Comparison of ENCODE assay signal across 20 cellular contexts in the genomic region with DNA sequence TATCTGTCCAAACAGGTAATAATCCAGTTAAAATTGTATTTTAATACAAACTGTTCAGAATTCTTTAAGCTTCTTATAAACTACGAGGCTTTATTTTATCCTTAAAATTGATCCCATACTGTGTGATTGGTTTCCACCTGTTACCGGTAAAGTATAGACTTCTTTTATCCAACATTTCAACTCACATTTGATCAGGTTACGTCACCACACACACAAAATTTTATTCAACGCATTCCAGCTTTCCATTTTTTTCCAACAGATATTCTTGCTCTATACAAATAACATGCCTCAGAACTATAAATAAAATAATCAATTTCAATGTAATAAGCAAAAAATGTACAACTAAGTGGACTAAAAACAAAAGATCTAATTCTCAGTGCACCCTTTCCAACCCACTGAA. TPM values are rescaled to one million over a fixed set of nuclear protein-coding genes. Genes with fewer than 3 reads are reported as not detected.
DNase-seq lines count a peak whose midpoint lies in the region; TF ChIP-seq lines count a peak whose summit lies in the region.
"Had no signal": no experiment of that assay in that cellular context is flagged by ENCODE, and none has a peak within 500 bp of the region (broad histone marks: within the 10 kb centered on the region; RNA-seq: fewer than 3 reads in every experiment).

No MANE protein-coding gene starts in this region.

- DNase-seq in dorsolateral prefrontal cortex = no peak
- DNase-seq in fibroblast of pulmonary artery (ENCODE audit: low read depth) = no peak
- no peak for DNase-seq in prostate gland (ENCODE audit: low spot score)
- no peak for DNase-seq in AML-193 (lab: John Stamatoyannopoulos, UW)
- DNase-seq in LoVo (ENCODE audit: low spot score) = no peak
- no peak for DNase-seq in NCI-H1930 (lab: John Stamatoyannopoulos, UW)
- DNase-seq: BE2C; Calu3; Karpas-422; NCI-H1105; NCI-H2029; NCI-H526; NK-92 treated with Interleukin-12 subunit alpha and Interleukin-12 subunit beta, amount 100 ng/mL, for 24 hours; PC-9 had no signal

- peak overlapping the region in 3 of 5 donors; percentile 39 to 79 (median 77) for H3K9ac ChIP-seq in subcutaneous abdominal adipose tissue (ENCODE audit: low read length in 5 of 5)

- H3K27ac Mint-ChIP-seq in nephron = no peak overlapping the region
- H3K27ac Mint-ChIP-seq: CD14-positive monocyte had no signal

- no peaks in the 10 kb centered on the region for H3K9me3 ChIP-seq in subcutaneous abdominal adipose tissue (ENCODE audit: control insufficient read depth in 5 of 5, low read length in 5 of 5)
- no peaks in the 10 kb centered on the region for H3K9me3 ChIP-seq in prostate gland
- H3K9me3 ChIP-seq: BE2C, SJSA1 had no signal

- H3K27me3 Mint-ChIP-seq in nephron (ENCODE audit: low read depth) = peaks cover 9% of the 10 kb centered on the region

- TF ChIP-seq POLR2A in prostate gland (IDR thresholded peaks at IDR 0.05) = no peak

- TF ChIP-seq CTCF in dorsolateral prefrontal cortex (IDR thresholded peaks at IDR 0.05 in 54 of 56, conservative IDR thresholded peaks at IDR 0.05 in 2 of 56; ENCODE audit: low read depth in 1 of 56, partially characterized antibody in 56 of 56) (no peak), fibroblast of pulmonary artery (IDR thresholded peaks at IDR 0.05; ENCODE audit: low read length, missing control alignments) (no peak), nephron (IDR thresholded peaks at IDR 0.05; ENCODE audit: unreplicated experiment in 3 of 3) (no peak), prostate gland (IDR thresholded peaks at IDR 0.05) (no peak)

- peaks cover 22% of the 10 kb centered on the region for H3K4me1 Mint-ChIP-seq in nephron

- peak overlapping the region in 58 of 59 donors; percentile 4 to 93 (median 79) for H3K4me3 ChIP-seq in dorsolateral prefrontal cortex
- peak overlapping the region; percentile 77 for H3K4me3 ChIP-seq in fibroblast of pulmonary artery (replicated peaks; ENCODE audit: low read depth, low read length)
- H3K4me3 ChIP-seq in subcutaneous abdominal adipose tissue (ENCODE audit: low read depth in 1 of 5, low read length in 5 of 5) = peak overlapping the region; percentile 51 to 91 (median 79)
- no peak overlapping the region for H3K4me3 ChIP-seq in prostate gland
- H3K4me3 ChIP-seq: PC-9, SJSA1 had no signal

- H3K9me3 Mint-ChIP-seq in nephron = no peaks in the 10 kb centered on the region

- H3K27me3 ChIP-seq in dorsolateral prefrontal cortex (no peaks in the 10 kb centered on the region), subcutaneous abdominal adipose tissue (ENCODE audit: control insufficient read depth in 5 of 5, insufficient read depth in 4 of 5, low read length in 5 of 5) (peaks cover 0 to 4% (median 0%) of the 10 kb centered on the region in 5 donors), prostate gland (replicated peaks; ENCODE audit: insufficient read depth) (no peaks in the 10 kb centered on the region)
- H3K27me3 ChIP-seq: BE2C had no signal

- H3K36me3 ChIP-seq in subcutaneous abdominal adipose tissue (ENCODE audit: control insufficient read depth in 5 of 5, insufficient read depth in 5 of 5, low read length in 5 of 5) (no peaks in the 10 kb centered on the region), prostate gland (no peaks in the 10 kb centered on the region)
- H3K36me3 ChIP-seq: BE2C, SJSA1 had no signal

- H3K27ac ChIP-seq in dorsolateral prefrontal cortex (peak overlapping the region in 53 of 59 donors; percentile 13 to 99 (median 97)), subcutaneous abdominal adipose tissue (ENCODE audit: low read depth, low read length) (peak overlapping the region; percentile 94), prostate gland (no peak overlapping the region)
- H3K27ac ChIP-seq: PC-9, SJSA1 had no signal

- H3K36me3 Mint-ChIP-seq in nephron (ENCODE audit: low read depth) = no peaks in the 10 kb centered on the region
- H3K36me3 Mint-ChIP-seq: CD14-positive monocyte had no signal

- peak overlapping the region; percentile 40 to 55 (median 50) for H3K4me3 Mint-ChIP-seq in nephron
- H3K4me3 Mint-ChIP-seq: CD14-positive monocyte had no signal

- WGBS in prostate gland = 90% methylated on average over 4 of the region's 4 CpGs

- H3K4me1 ChIP-seq in subcutaneous abdominal adipose tissue (ENCODE audit: control insufficient read depth in 5 of 5, insufficient read depth in 5 of 5, low read length in 5 of 5) (peaks cover 0 to 33% (median 10%) of the 10 kb centered on the region in 5 donors), prostate gland (replicated peaks) (no peaks in the 10 kb centered on the region)
- H3K4me1 ChIP-seq: BE2C, SJSA1 had no signal

- intact Hi-C loops in dorsolateral prefrontal cortex (cut with DNase I) = loop anchor here in 1 of 2 donors (10.0 kb wide), 1 partner anchor 199 kb away; no protein-coding TSS in a partner anchor
- intact Hi-C loops in prostate gland (cut with DNase I) = no loop called here

RNA-seq across cellular contexts. Expression of gene NOVA1, which starts 4.5 kb away (rescaled TPM):
- total RNA-seq in dorsolateral prefrontal cortex = 100 to 1,000 TPM in 106 of 120 experiments, 10 to 100 TPM in 14; 59.9 to 166 (median 119) TPM
- total RNA-seq in prostate gland = 1 to 10 TPM; 1.8 to 8.1 TPM
- total RNA-seq: Calu3, M059J, RPMI7951, SJSA1 had no signal

Comparison
In these comparisons a context has a peak if more than half of its experiments do, and no peak if none do; other contexts are left out.
1. H3K27ac ChIP-seq: peak in dorsolateral prefrontal cortex (53 of 59) and subcutaneous abdominal adipose tissue (single experiment); none in prostate gland (0 of 2).
2. H3K4me3 ChIP-seq: peak in dorsolateral prefrontal cortex (58 of 59), fibroblast of pulmonary artery (single experiment) and subcutaneous abdominal adipose tissue (5 of 5); none in prostate gland (0 of 2).
3. RNA of gene NOVA1, which starts 4.5 kb away (total RNA-seq): 59.9 to 166 TPM in dorsolateral prefrontal cortex; 1.8 to 8.1 TPM in prostate gland; every median in the first group is over 4 times any median in the second.